1 cellular context compared by ENCODE assay signal in genomic region chr6:5115168-5115567, GRCh38.
A peak's percentile ranks its signal among the peaks of the same experiment; 100 is the strongest.
TF ChIP-seq lines count a peak whose summit lies in the region.

No MANE protein-coding gene starts in this region.

TF ChIP-seq in HepG2, 621 proteins besides CTCF, POLR2A, EP300 and RAD21 (continued from another document and continues in another):
- TF ChIP-seq LCORL (IDR thresholded peaks at IDR 0.05) = no peak
- no peak for TF ChIP-seq LCORL (CRISPR knock-in tag; IDR thresholded peaks at IDR 0.05)
- TF ChIP-seq SMAD9 (CRISPR knock-in tag; IDR thresholded peaks at IDR 0.05) = no peak
- TF ChIP-seq GATAD2A (CRISPR knock-in tag; IDR thresholded peaks at IDR 0.05) = peak; percentile 88
- TF ChIP-seq GZF1 (CRISPR knock-in tag; IDR thresholded peaks at IDR 0.05) = peak; percentile 93
- TF ChIP-seq ZNF710 (CRISPR knock-in tag; IDR thresholded peaks at IDR 0.05; ENCODE audit: borderline replicate concordance) = no peak
- no peak for TF ChIP-seq GMEB1 (CRISPR knock-in tag; IDR thresholded peaks at IDR 0.05; ENCODE audit: borderline replicate concordance)
- no peak for TF ChIP-seq ZNF17 (CRISPR knock-in tag; IDR thresholded peaks at IDR 0.05)
- 0 out of 4 replicates have a peak, but pooled peaks of 1 of the 2 experiments have one; percentile 28 for TF ChIP-seq NR2F1 (CRISPR knock-in tag; IDR thresholded peaks at IDR 0.05)
- TF ChIP-seq YEATS2 (CRISPR knock-in tag; IDR thresholded peaks at IDR 0.05; ENCODE audit: borderline replicate concordance) = no peak
- peak; percentile 74 for TF ChIP-seq PAXIP1 (CRISPR knock-in tag; conservative IDR thresholded peaks at IDR 0.05)
- TF ChIP-seq ZNF547 (CRISPR knock-in tag; IDR thresholded peaks at IDR 0.05) = peak; percentile 47; the same call in 1 of the 2 replicates
- TF ChIP-seq MAX (IDR thresholded peaks at IDR 0.05) = peak; percentile 67
- TF ChIP-seq ZNF350 (CRISPR knock-in tag; IDR thresholded peaks at IDR 0.05; ENCODE audit: borderline replicate concordance, low read depth) = 0 out of 2 replicates have a peak, but pooled peaks have one; percentile 35
- peak; percentile 47; the same call in 1 of the 2 replicates for TF ChIP-seq ZKSCAN8 (CRISPR knock-in tag; IDR thresholded peaks at IDR 0.05; ENCODE audit: borderline replicate concordance)
- TF ChIP-seq ZNF687 (CRISPR knock-in tag; IDR thresholded peaks at IDR 0.05) = peak; percentile 32; the same call in 1 of the 2 replicates
- TF ChIP-seq ZBTB38 (CRISPR knock-in tag; IDR thresholded peaks at IDR 0.05) = peak; percentile 79
- TF ChIP-seq TFAP4 (IDR thresholded peaks at IDR 0.05; ENCODE audit: borderline replicate concordance, low read depth) = no peak
- no peak for TF ChIP-seq UBTF (CRISPR knock-in tag; IDR thresholded peaks at IDR 0.05)
- 0 out of 2 replicates have a peak, but pooled peaks have one; percentile 34 for TF ChIP-seq PITX1 (CRISPR knock-in tag; IDR thresholded peaks at IDR 0.05)
- no peak for TF ChIP-seq DMAP1 (CRISPR knock-in tag; IDR thresholded peaks at IDR 0.05)
- 0 out of 2 replicates have a peak, but pooled peaks have one; percentile 49 for TF ChIP-seq RFXAP (CRISPR knock-in tag; IDR thresholded peaks at IDR 0.05; ENCODE audit: borderline replicate concordance)
- 0 out of 2 replicates have a peak, but pooled peaks have one; percentile 43 for TF ChIP-seq ZNF121 (CRISPR knock-in tag; IDR thresholded peaks at IDR 0.05)
- TF ChIP-seq GABPA (IDR thresholded peaks at IDR 0.05; ENCODE audit: low read depth, low read length) = no peak
- peak; percentile 28 for TF ChIP-seq GABPA (CRISPR knock-in tag; IDR thresholded peaks at IDR 0.05; ENCODE audit: low read depth)
- TF ChIP-seq NCOA2 (CRISPR knock-in tag; IDR thresholded peaks at IDR 0.05) = peak; percentile 60
- TF ChIP-seq ELF3 (CRISPR knock-in tag; IDR thresholded peaks at IDR 0.05) = peak; percentile 53; the same call in 1 of the 2 replicates
- 0 out of 2 replicates have a peak, but pooled peaks have one; percentile 33 for TF ChIP-seq HHEX (CRISPR knock-in tag; IDR thresholded peaks at IDR 0.05)
- peak; percentile 85 for TF ChIP-seq ZNF12 (CRISPR knock-in tag; IDR thresholded peaks at IDR 0.05)
- peak; percentile 75 for TF ChIP-seq HMG20A (CRISPR knock-in tag; IDR thresholded peaks at IDR 0.05; ENCODE audit: borderline replicate concordance)
- TF ChIP-seq TBX3 (IDR thresholded peaks at IDR 0.05; ENCODE audit: borderline replicate concordance) = peak; percentile 25; the same call in 1 of the 2 replicates
- no peak for TF ChIP-seq ZNF660 (CRISPR knock-in tag; IDR thresholded peaks at IDR 0.05; ENCODE audit: borderline replicate concordance, low read depth)
- TF ChIP-seq BCL6 (CRISPR knock-in tag; IDR thresholded peaks at IDR 0.05) = peak; percentile 83
- TF ChIP-seq AHDC1 (CRISPR knock-in tag; IDR thresholded peaks at IDR 0.05; ENCODE audit: borderline replicate concordance) = peak; percentile 34; the same call in 1 of the 2 replicates
- peak; percentile 82 for TF ChIP-seq BHLHE40 (IDR thresholded peaks at IDR 0.05; ENCODE audit: low read length)
